ENCODE assay signal across 12 cellular contexts in the genomic region with DNA sequence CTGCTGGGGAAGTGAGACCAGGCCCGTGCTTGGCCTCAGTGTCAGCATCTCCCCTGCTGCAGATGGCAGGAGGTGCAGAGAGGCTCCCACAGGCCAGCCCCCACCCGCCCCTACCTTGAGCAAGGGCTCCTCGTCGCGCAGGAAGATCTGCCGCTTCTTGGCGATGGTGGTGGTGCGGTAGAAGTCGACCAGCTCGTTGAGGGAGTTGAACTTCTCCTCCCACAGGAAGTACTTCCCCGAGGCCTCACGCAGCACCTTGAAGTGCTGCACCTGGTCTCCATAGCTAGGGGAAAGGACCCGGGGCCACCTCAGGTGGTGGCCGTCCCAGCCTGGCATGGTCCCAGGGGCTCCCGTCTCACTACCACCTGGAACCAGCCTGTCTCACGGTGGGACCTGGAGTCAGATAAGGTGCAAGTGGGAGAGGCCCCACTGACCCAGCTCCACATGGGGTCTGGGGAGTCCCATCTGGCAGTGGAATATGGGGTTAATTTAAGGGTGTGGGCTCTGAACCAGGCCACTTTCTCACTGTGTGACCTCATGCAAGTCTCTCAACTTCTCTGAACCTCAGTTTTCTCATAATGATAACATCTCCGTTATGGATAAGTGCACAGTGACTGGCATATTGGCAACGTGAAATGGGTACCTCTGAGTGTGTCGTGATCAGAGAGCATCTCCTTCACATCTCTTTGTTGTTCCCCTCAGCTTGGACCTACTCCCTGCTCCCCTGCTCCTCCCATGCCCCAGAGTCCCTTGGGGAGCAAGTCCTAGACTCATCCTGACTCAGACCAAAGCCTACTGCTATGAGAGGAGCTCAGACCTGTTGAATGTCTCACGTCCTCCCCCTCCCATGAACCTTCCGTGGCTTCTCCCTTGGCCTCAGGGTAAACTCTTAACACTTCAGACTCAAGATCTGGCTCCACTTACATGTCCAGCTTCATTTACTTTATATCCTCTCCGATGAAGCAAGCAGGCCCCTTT. TPM values are rescaled to one million over a fixed set of nuclear protein-coding genes. Genes with fewer than 3 reads are reported as not detected.
DNase-seq lines count a peak whose midpoint lies in the region; ATAC-seq and TF ChIP-seq lines count a peak whose summit lies in the region.
"Had no signal": no experiment of that assay in that cellular context is flagged by ENCODE, and none has a peak within 500 bp of the region (broad histone marks: within the 10 kb centered on the region; RNA-seq: fewer than 3 reads in every experiment).

No MANE protein-coding gene starts in this region.

- H3K4me1 Mint-ChIP-seq in CD8-positive, alpha-beta memory T cell: peaks cover 13 to 15% (median 14%) of the 10 kb centered on the region in 3 donors
- peaks cover 3% of the 10 kb centered on the region for H3K4me1 Mint-ChIP-seq in chondrocyte (ENCODE audit: low read depth)
- peaks cover 12 to 32% (median 22%) of the 10 kb centered on the region in 7 donors for H3K4me1 Mint-ChIP-seq in naive thymus-derived CD4-positive, alpha-beta T cell

- ATAC-seq in naive thymus-derived CD4-positive, alpha-beta T cell: peak; percentile 30
- no peak for ATAC-seq in GM18519 (IDR thresholded peaks at IDR 0.05; ENCODE audit: low FRiP score, unreplicated experiment)

- POLR2A ChIA-PET in CD8-positive, alpha-beta memory T cell (lab: Charles Lee): no interaction called here
- POLR2A ChIA-PET in naive thymus-derived CD4-positive, alpha-beta T cell (lab: Charles Lee): interaction anchor here (0.6 to 1.4 kb wide), 5 partner anchors 10 to 282 kb away, joined by 5 to 8 read pairs (median 7); a partner anchor contains a TSS

- H3K4me3 ChIP-seq in CD8-positive, alpha-beta memory T cell (ENCODE audit: low read length): no peak overlapping the region
- H3K4me3 ChIP-seq in naive thymus-derived CD4-positive, alpha-beta T cell (ENCODE audit: low read length): no peak overlapping the region
- no peak overlapping the region for H3K4me3 ChIP-seq in MG63
- H3K4me3 ChIP-seq: skin epidermis had no signal

- peaks cover 0 to 35% (median 5%) of the 10 kb centered on the region in 3 donors for H3K36me3 Mint-ChIP-seq in CD8-positive, alpha-beta memory T cell
- H3K36me3 Mint-ChIP-seq in chondrocyte (ENCODE audit: low read depth): no peaks in the 10 kb centered on the region
- H3K36me3 Mint-ChIP-seq in naive thymus-derived CD4-positive, alpha-beta T cell: peaks cover 0 to 13% (median 9%) of the 10 kb centered on the region in 5 donors

- CTCF ChIA-PET in CD8-positive, alpha-beta memory T cell (lab: Charles Lee): interaction anchor here (4.0 kb wide), 1 partner anchor 63 kb away, joined by 13 read pairs; no protein-coding TSS in a partner anchor
- CTCF ChIA-PET in naive thymus-derived CD4-positive, alpha-beta T cell (lab: Charles Lee): interaction anchor here (0.6 to 1.1 kb wide), 3 partner anchors 13 to 348 kb away, joined by 3 read pairs; no protein-coding TSS in a partner anchor

- H3K27ac Mint-ChIP-seq in CD8-positive, alpha-beta memory T cell: peak overlapping the region in 7 of 8 donors; percentile 1 to 87 (median 48)
- no peak overlapping the region for H3K27ac Mint-ChIP-seq in chondrocyte (ENCODE audit: unreplicated experiment)
- H3K27ac Mint-ChIP-seq in naive thymus-derived CD4-positive, alpha-beta T cell: peak overlapping the region; percentile 20 to 95 (median 91)

- peaks cover 14% of the 10 kb centered on the region for H3K4me1 ChIP-seq in CD8-positive, alpha-beta memory T cell (ENCODE audit: insufficient read depth, low read length)
- peaks cover 0 to 14% of the 10 kb centered on the region in 2 donors for H3K4me1 ChIP-seq in naive thymus-derived CD4-positive, alpha-beta T cell (ENCODE audit: control insufficient read depth in 2 of 2, insufficient read depth in 2 of 2, low read length in 2 of 2)

- no peak for TF ChIP-seq CTCF in chondrocyte (IDR thresholded peaks at IDR 0.05)

- no peaks in the 10 kb centered on the region for H3K9me3 ChIP-seq in CD8-positive, alpha-beta memory T cell (ENCODE audit: low read length)
- no peaks in the 10 kb centered on the region for H3K9me3 ChIP-seq in naive thymus-derived CD4-positive, alpha-beta T cell (ENCODE audit: control insufficient read depth in 2 of 3, low read length in 3 of 3)
- H3K9me3 ChIP-seq in MG63: no peaks in the 10 kb centered on the region

- H3K36me3 ChIP-seq in CD8-positive, alpha-beta memory T cell (ENCODE audit: insufficient read depth, low read length): peaks cover 4% of the 10 kb centered on the region
- peaks cover 0 to 38% (median 3%) of the 10 kb centered on the region in 3 experiments for H3K36me3 ChIP-seq in naive thymus-derived CD4-positive, alpha-beta T cell (ENCODE audit: control insufficient read depth in 2 of 3, insufficient read depth in 3 of 3, low read length in 3 of 3)
- H3K36me3 ChIP-seq in MG63: no peaks in the 10 kb centered on the region

- intact Hi-C loops in naive thymus-derived CD4-positive, alpha-beta T cell (cut with micrococcal nuclease): no loop called here

- peak in 2 of 5 donors; percentile 26 to 45 for DNase-seq in CD8-positive, alpha-beta memory T cell
- peak; percentile 52 for DNase-seq in NCI-H226
- DNase-seq in chondrocyte (ENCODE audit: low spot score): peak; percentile 73
- DNase-seq in naive thymus-derived CD4-positive, alpha-beta T cell: peak in 7 of 9 donors; percentile 12 to 53 (median 41)
- no peak for DNase-seq in MG63
- DNase-seq in stimulated activated CD4-positive, alpha-beta T cell treated with anti-CD3 and anti-CD28 coated beads, Interleukin-2, amount 100 ng/mL, for 48 hours: no peak
- DNase-seq in SKM-1 treated with dmso at 0.1 percent for 144 hours (lab: John Stamatoyannopoulos, UW; ENCODE audit: unreplicated experiment): no peak
- DNase-seq: effector CD8-positive, alpha-beta T cell; H7 had no signal

- no peaks in the 10 kb centered on the region for H3K27me3 ChIP-seq in CD8-positive, alpha-beta memory T cell (ENCODE audit: insufficient read depth, low read length, poor library complexity, severe bottlenecking)
- no peaks in the 10 kb centered on the region for H3K27me3 ChIP-seq in naive thymus-derived CD4-positive, alpha-beta T cell (ENCODE audit: control insufficient read depth in 2 of 2, insufficient read depth in 2 of 2, low read length in 2 of 2)
- H3K27me3 ChIP-seq in MG63: no peaks in the 10 kb centered on the region

- no peaks in the 10 kb centered on the region for H3K27me3 Mint-ChIP-seq in CD8-positive, alpha-beta memory T cell
- H3K27me3 Mint-ChIP-seq in chondrocyte (ENCODE audit: low read depth): peaks cover 4% of the 10 kb centered on the region
- H3K27me3 Mint-ChIP-seq in naive thymus-derived CD4-positive, alpha-beta T cell: no peaks in the 10 kb centered on the region

- H3K9me3 Mint-ChIP-seq in CD8-positive, alpha-beta memory T cell: no peaks in the 10 kb centered on the region
- no peaks in the 10 kb centered on the region for H3K9me3 Mint-ChIP-seq in chondrocyte (ENCODE audit: low read depth)
- no peaks in the 10 kb centered on the region for H3K9me3 Mint-ChIP-seq in naive thymus-derived CD4-positive, alpha-beta T cell

- H3K27ac ChIP-seq in CD8-positive, alpha-beta memory T cell (ENCODE audit: low read depth, low read length): no peak overlapping the region
- peak overlapping the region; percentile 67 for H3K27ac ChIP-seq in naive thymus-derived CD4-positive, alpha-beta T cell (ENCODE audit: low read depth, low read length)
- H3K27ac ChIP-seq: HL-60 had no signal

- peak overlapping the region in 1 of 7 donors; percentile 39 for H3K4me3 Mint-ChIP-seq in CD8-positive, alpha-beta memory T cell
- H3K4me3 Mint-ChIP-seq in chondrocyte (ENCODE audit: unreplicated experiment): no peak overlapping the region
- H3K4me3 Mint-ChIP-seq in naive thymus-derived CD4-positive, alpha-beta T cell: peak overlapping the region; percentile 16 to 78 (median 64)

RNA-seq across cellular contexts. Expression of a gene that starts 19.8 kb away (rescaled TPM):
- 10 to 100 TPM; 13.1 to 14.6 TPM for total RNA-seq in CD8-positive, alpha-beta memory T cell
- 7.3 TPM for polyA plus RNA-seq in CD8-positive, alpha-beta memory T cell
- 3.4 to 9.4 TPM (median 8.2 TPM) in 3 replicates for total RNA-seq in chondrocyte
- total RNA-seq in naive thymus-derived CD4-positive, alpha-beta T cell: 1 to 10 TPM; 3.9 to 9.1 (median 6.9) TPM
- 1 to 10 TPM; 1.6 to 3.6 TPM for polyA plus RNA-seq in naive thymus-derived CD4-positive, alpha-beta T cell
- 4.7 and 4.9 TPM in 2 replicates for total RNA-seq in MG63 (2014; rRNA removed; shearing (Covaris generic); ENCODE audit: low replicate concordance)

RNA-seq across cellular contexts. Expression of a gene that starts 22.4 kb away (rescaled TPM):
- total RNA-seq in CD8-positive, alpha-beta memory T cell: 10 to 100 TPM in 1 of 2 experiments, 1 to 10 TPM in 1; 7.9 to 10.1 TPM
- 36.2 TPM for polyA plus RNA-seq in CD8-positive, alpha-beta memory T cell
- total RNA-seq in chondrocyte: 0.13 to 0.35 TPM in 2 of 3 replicates, not detected in the other
- 10 to 100 TPM; 31.9 to 85.5 (median 45.6) TPM for total RNA-seq in naive thymus-derived CD4-positive, alpha-beta T cell
- polyA plus RNA-seq in naive thymus-derived CD4-positive, alpha-beta T cell: 100 to 1,000 TPM in 1 of 2 donors, 10 to 100 TPM in 1; 97.6 to 162 TPM
- not detected in 2 replicates for total RNA-seq in MG63 (2014; rRNA removed; shearing (Covaris generic); ENCODE audit: low replicate concordance)

Comparison
In these comparisons a context has a peak if more than half of its experiments do, and no peak if none do; other contexts are left out.
1. DNase-seq: peak in NCI-H226 (single experiment), chondrocyte (single experiment) and naive thymus-derived CD4-positive, alpha-beta T cell (7 of 9); none in MG63 (single experiment), stimulated activated CD4-positive, alpha-beta T cell treated with anti-CD3 and anti-CD28 coated beads, Interleukin-2, amount 100 ng/mL, for 48 hours (0 of 2) and SKM-1 treated with dmso at 0.1 percent for 144 hours (single experiment).